ENCODE assay signal across 8 cellular contexts in the genomic region with DNA sequence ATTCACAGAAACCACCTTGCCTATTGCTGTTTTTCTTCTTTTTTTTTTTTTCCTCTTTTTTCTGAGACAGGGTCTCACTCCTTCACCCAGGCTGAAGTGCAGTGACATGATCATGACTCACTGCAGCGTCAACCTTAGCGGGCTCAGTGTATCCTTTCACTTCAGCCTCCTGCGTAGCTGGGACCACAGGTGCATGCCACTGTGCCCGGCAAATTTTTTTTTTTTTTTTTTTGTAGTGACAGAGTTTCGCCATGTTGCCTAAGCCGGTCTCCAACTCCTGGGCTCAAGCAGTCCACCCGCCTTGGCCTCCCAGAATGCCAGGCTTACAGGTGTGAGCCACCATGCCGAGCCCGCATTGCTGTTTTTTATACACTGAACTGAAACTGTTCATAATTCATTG. TPM values are rescaled to one million over a fixed set of nuclear protein-coding genes. Genes with fewer than 3 reads are reported as not detected.
DNase-seq lines count a peak whose midpoint lies in the region; ATAC-seq and TF ChIP-seq lines count a peak whose summit lies in the region.

No MANE protein-coding gene starts in this region.

- no peak overlapping the region; the same call in 1 of the 2 replicates for H3K4me2 ChIP-seq in SK-N-SH

- H3K9me3 ChIP-seq in SK-N-SH, result no peaks in the 10 kb centered on the region

- 69% methylated on average over 9 of the region's 9 CpGs for WGBS in SK-N-SH (ENCODE audit: low lambda C conversion rate)

- POLR2A ChIA-PET in SK-N-SH (lab: Yijun Ruan, JAX), result no interaction called here

- H3K27ac ChIP-seq in SK-N-SH (ENCODE audit: low read depth in 2 of 2, low read length in 1 of 2), result peak overlapping the region in 1 of 2 experiments; percentile 87; a peak in 2 of 4 replicates

- peaks cover 6% of the 10 kb centered on the region for H3F3A ChIP-seq in SK-N-SH (replicated peaks; ENCODE audit: insufficient read depth)

- H3K4me3 ChIP-seq in SK-N-SH (ENCODE audit: low read depth in 2 of 2, low read length in 1 of 2), result no peak overlapping the region; a peak in 1 of 4 replicates

- H3K9ac ChIP-seq in SK-N-SH, result no peak overlapping the region

- peaks cover 0 to 65% of the 10 kb centered on the region in 2 experiments; a peak in 3 of 4 replicates for H3K4me1 ChIP-seq in SK-N-SH (ENCODE audit: control insufficient read depth in 1 of 2, insufficient read depth in 2 of 2, low read depth in 1 of 2, low read length in 1 of 2)

- no peaks in the 10 kb centered on the region for H3K27me3 ChIP-seq in SK-N-SH (ENCODE audit: insufficient read depth)

- H3K79me2 ChIP-seq in SK-N-SH (ENCODE audit: insufficient read depth), result peaks cover 98% of the 10 kb centered on the region

- H3K36me3 ChIP-seq in SK-N-SH (replicated peaks in 1 of 2; ENCODE audit: control insufficient read depth in 1 of 2, insufficient read depth in 2 of 2, low read length in 1 of 2), result no peaks in the 10 kb centered on the region

- ATAC-seq in GM21723 (IDR thresholded peaks at IDR 0.05; ENCODE audit: unreplicated experiment) (peak; percentile 66), HG02970 (IDR thresholded peaks at IDR 0.05; ENCODE audit: low FRiP score, unreplicated experiment) (no peak), HG02623 (IDR thresholded peaks at IDR 0.05; ENCODE audit: unreplicated experiment) (no peak)

- H3K9me2 ChIP-seq in SK-N-SH, result no peaks in the 10 kb centered on the region

- no peak overlapping the region for H2AFZ ChIP-seq in SK-N-SH (ENCODE audit: low read depth)

- peaks cover 87% of the 10 kb centered on the region for H4K20me1 ChIP-seq in SK-N-SH (ENCODE audit: insufficient read depth)

- CTCF ChIA-PET in SK-N-SH (lab: Yijun Ruan, JAX), result interaction anchor here (0.6 to 3.2 kb wide), 7 partner anchors 8 to 558 kb away, joined by 3 to 17 read pairs (median 4); no protein-coding TSS in a partner anchor

- TF ChIP-seq CTCF in SK-N-SH (IDR thresholded peaks at IDR 0.05), result no peak

- TF ChIP-seq EP300 in SK-N-SH (IDR thresholded peaks at IDR 0.05; ENCODE audit: borderline replicate concordance in 1 of 2, low read depth in 1 of 2, low read length in 1 of 2), result no peak

- no peak for TF ChIP-seq RAD21 in SK-N-SH (IDR thresholded peaks at IDR 0.05; ENCODE audit: low read length)

- DNase-seq in SK-N-SH (no peak), astrocyte of the hippocampus (ENCODE audit: low read depth, low spot score) (peak; percentile 47), COLO668 (lab: John Stamatoyannopoulos, UW; ENCODE audit: unreplicated experiment) (no peak), NCI-H1436 treated with DMSO at 0.1 percent for 48 hours (lab: John Stamatoyannopoulos, UW) (no peak)
- DNase-seq in stimulated activated CD8-positive, alpha-beta memory T cell treated with anti-CD3 and anti-CD28 coated beads, Interleukin-15, amount 100 ng/mL, for 48 hours (ENCODE audit: low read depth in 2 of 2), result peak; percentile 38 to 41

TF ChIP-seq in SK-N-SH, 30 proteins besides CTCF, POLR2A, EP300 and RAD21:
- TF ChIP-seq TCF12 (IDR thresholded peaks at IDR 0.05) (peak; percentile 11; the same call in 1 of the 2 replicates), FOSL2 (IDR thresholded peaks at IDR 0.05; ENCODE audit: borderline replicate concordance, low read depth) (0 out of 2 replicates have a peak, but pooled peaks have one; percentile 16), FOXJ3 (CRISPR knock-in tag; IDR thresholded peaks at IDR 0.05) (no peak)

RNA-seq across cellular contexts. Expression of gene MAP3K1, which starts 13.8 kb away (rescaled TPM):
- polyA plus RNA-seq in SK-N-SH (2012; rRNA removed), result 2.2 and 3.5 TPM in 2 replicates
- polyA plus RNA-seq in SK-N-SH (2012; cell fraction: cytosol; rRNA removed), result 3.0 and 3.6 TPM in 2 replicates
- polyA plus RNA-seq in SK-N-SH (2012; cell fraction: nucleus; rRNA removed), result 3.1 and 6.6 TPM in 2 replicates

Comparison
In these comparisons a context has a peak if more than half of its experiments do, and no peak if none do; other contexts are left out.
1. DNase-seq: peak in astrocyte of the hippocampus (single experiment) and stimulated activated CD8-positive, alpha-beta memory T cell treated with anti-CD3 and anti-CD28 coated beads, Interleukin-15, amount 100 ng/mL, for 48 hours (2 of 2); none in SK-N-SH (single experiment), COLO668 (single experiment) and NCI-H1436 treated with DMSO at 0.1 percent for 48 hours (single experiment).